ENCODE assay signal across 14 cellular contexts in genomic region chr5:178247481-178248456, GRCh38. TPM values are rescaled to one million over a fixed set of nuclear protein-coding genes. Genes with fewer than 3 reads are reported as not detected.
A peak's percentile ranks its signal among the peaks of the same experiment; 100 is the strongest.
DNase-seq lines count a peak whose midpoint lies in the region; ATAC-seq and TF ChIP-seq lines count a peak whose summit lies in the region.
"Had no signal": no experiment of that assay in that cellular context is flagged by ENCODE, and none has a peak within 500 bp of the region (broad histone marks: within the 10 kb centered on the region; RNA-seq: fewer than 3 reads in every experiment).

No MANE protein-coding gene starts in this region.

- H3K23ac ChIP-seq in neuronal stem cell (ENCODE audit: low read depth, low read length, poor library complexity), result peak overlapping the region; percentile 85

- DNase-seq in activated CD4-positive, alpha-beta T cell treated with anti-CD3 and anti-CD28 coated beads for 48 hours, result peak; percentile 31
- no peak for DNase-seq in activated CD4-positive, alpha-beta T cell treated with anti-CD3 and anti-CD28 coated beads, Interleukin-2, amount 50 U/mL, for 48 hours
- peak; percentile 78 for DNase-seq in activated CD8-positive, alpha-beta T cell treated with anti-CD3 and anti-CD28 coated beads for 36 hours
- DNase-seq in neuronal stem cell (ENCODE audit: low spot score), result no peak
- no peak for DNase-seq in hypothalamus (lab: John Stamatoyannopoulos, UW)
- DNase-seq in activated T-helper 1 cell treated with anti-CD3 and anti-CD28 coated beads, Interleukin-12 subunit alpha, Interleukin-12 subunit beta, Interleukin-2, Interleukin-4 antibody, amounts not matched to agents 30 ng/mL and 10 ng/mL and 1 ng/mL, durations not matched to agents 14 hours and 24 hours and 36 hours (ENCODE audit: low spot score), result no peak
- DNase-seq in DMS153 treated with DMSO at 0.1 percent for 48 hours (lab: John Stamatoyannopoulos, UW; ENCODE audit: unreplicated experiment), result no peak
- DNase-seq: activated T-cell treated with anti-CD3 and anti-CD28 coated beads, Interleukin-2, amount 50 U/mL, for 1 hour; amygdala; DMS153; NCI-H1436 treated with DMSO at 0.1 percent for 48 hours; stimulated activated CD4-positive, alpha-beta T cell treated with anti-CD3 and anti-CD28 coated beads, Interleukin-12 subunit alpha, Interleukin-12 subunit beta, amount 100 ng/mL, for 4 hours had no signal

- no peak overlapping the region for H3K4ac ChIP-seq in neuronal stem cell (ENCODE audit: low read length)

- H3K36me3 Mint-ChIP-seq in activated CD8-positive, alpha-beta T cell treated with anti-CD3 and anti-CD28 coated beads for 36 hours (ENCODE audit: low read depth), result no peaks in the 10 kb centered on the region
- H3K36me3 Mint-ChIP-seq in activated T-helper 1 cell treated with anti-CD3 and anti-CD28 coated beads, Interleukin-12 subunit alpha, Interleukin-12 subunit beta, Interleukin-2, Interleukin-4 antibody, amounts not matched to agents 30 ng/mL and 10 ng/mL and 1 ng/mL, durations not matched to agents 14 hours and 24 hours and 36 hours (ENCODE audit: low read depth), result no peaks in the 10 kb centered on the region

- H3K36me3 ChIP-seq in neuronal stem cell (replicated peaks in 1 of 2; ENCODE audit: control insufficient read depth in 2 of 2, insufficient read depth in 2 of 2, low read length in 2 of 2), result no peaks in the 10 kb centered on the region
- H3K36me3 ChIP-seq: vagina had no signal

- peak overlapping the region; percentile 79 for H2AK5ac ChIP-seq in neuronal stem cell (ENCODE audit: low read depth, low read length)

- peak overlapping the region; percentile 15 for H2BK15ac ChIP-seq in neuronal stem cell (ENCODE audit: low read length)

- CTCF ChIA-PET in activated CD8-positive, alpha-beta T cell treated with anti-CD3 and anti-CD28 coated beads for 36 hours (lab: Charles Lee), result interaction anchor here (0.6 to 7.0 kb wide), 7 partner anchors 9 to 63 kb away, joined by 3 to 40 read pairs (median 3); no protein-coding TSS in a partner anchor

- H3K27ac Mint-ChIP-seq in activated CD8-positive, alpha-beta T cell treated with anti-CD3 and anti-CD28 coated beads for 36 hours, result no peak overlapping the region
- no peak overlapping the region for H3K27ac Mint-ChIP-seq in activated T-helper 1 cell treated with anti-CD3 and anti-CD28 coated beads, Interleukin-12 subunit alpha, Interleukin-12 subunit beta, Interleukin-2, Interleukin-4 antibody, amounts not matched to agents 30 ng/mL and 10 ng/mL and 1 ng/mL, durations not matched to agents 14 hours and 24 hours and 36 hours

- H3K4me1 Mint-ChIP-seq in activated CD8-positive, alpha-beta T cell treated with anti-CD3 and anti-CD28 coated beads for 36 hours (ENCODE audit: low read depth), result peaks cover 29% of the 10 kb centered on the region
- peaks cover 6% of the 10 kb centered on the region for H3K4me1 Mint-ChIP-seq in activated T-helper 1 cell treated with anti-CD3 and anti-CD28 coated beads, Interleukin-12 subunit alpha, Interleukin-12 subunit beta, Interleukin-2, Interleukin-4 antibody, amounts not matched to agents 30 ng/mL and 10 ng/mL and 1 ng/mL, durations not matched to agents 14 hours and 24 hours and 36 hours (ENCODE audit: low read depth)

- no peaks in the 10 kb centered on the region for H3K9me3 Mint-ChIP-seq in activated CD8-positive, alpha-beta T cell treated with anti-CD3 and anti-CD28 coated beads for 36 hours
- H3K9me3 Mint-ChIP-seq in activated T-helper 1 cell treated with anti-CD3 and anti-CD28 coated beads, Interleukin-12 subunit alpha, Interleukin-12 subunit beta, Interleukin-2, Interleukin-4 antibody, amounts not matched to agents 30 ng/mL and 10 ng/mL and 1 ng/mL, durations not matched to agents 14 hours and 24 hours and 36 hours, result no peaks in the 10 kb centered on the region

- H3K18ac ChIP-seq in neuronal stem cell (ENCODE audit: low read length), result peak overlapping the region; percentile 44

- H3K79me1 ChIP-seq in neuronal stem cell (ENCODE audit: low read depth, low read length), result no peaks in the 10 kb centered on the region

- no peaks in the 10 kb centered on the region for H3K9me3 ChIP-seq in neuronal stem cell (replicated peaks in 1 of 2; ENCODE audit: control insufficient read depth in 2 of 2, insufficient read depth in 1 of 2, low read depth in 1 of 2, low read length in 2 of 2)
- H3K9me3 ChIP-seq: vagina had no signal

- TF ChIP-seq CTCF in GM12873 (IDR thresholded peaks at IDR 0.05; ENCODE audit: insufficient read depth, low read depth, low read length, missing control alignments), result peak; percentile 16
- TF ChIP-seq CTCF in activated CD8-positive, alpha-beta T cell treated with anti-CD3 and anti-CD28 coated beads for 36 hours (IDR thresholded peaks at IDR 0.05), result peak; percentile 15

- intact Hi-C loops in activated CD8-positive, alpha-beta T cell treated with anti-CD3 and anti-CD28 coated beads for 36 hours (cut with micrococcal nuclease), result no loop called here
- intact Hi-C loops in activated T-helper 1 cell treated with anti-CD3 and anti-CD28 coated beads, Interleukin-12 subunit alpha, Interleukin-12 subunit beta, Interleukin-2, Interleukin-4 antibody, amounts not matched to agents 30 ng/mL and 10 ng/mL and 1 ng/mL, durations not matched to agents 14 hours and 24 hours and 36 hours (cut with micrococcal nuclease), result no loop called here

- WGBS in neuronal stem cell (ENCODE audit: extremely low coverage in 2 of 2, insufficient read length in 2 of 2, insufficient replicate concordance in 1 of 2), 2 donors, result no CpG with 5 or more reads among the region's 24 CpGs

- H3K27ac ChIP-seq in neuronal stem cell (replicated peaks; ENCODE audit: low read length), result no peak overlapping the region
- H3K27ac ChIP-seq: vagina had no signal

- H3K4me1 ChIP-seq in neuronal stem cell (ENCODE audit: control insufficient read depth in 2 of 2, insufficient read depth in 1 of 2, low read depth in 1 of 2, low read length in 2 of 2), result peaks cover 0 to 2% of the 10 kb centered on the region in 2 donors
- H3K4me1 ChIP-seq: vagina had no signal

- H4K8ac ChIP-seq in neuronal stem cell (ENCODE audit: low read depth, low read length), result peak overlapping the region; percentile 17

- H2BK120ac ChIP-seq in neuronal stem cell (ENCODE audit: low read depth, low read length), result no peak overlapping the region

- peak; percentile 82 for ATAC-seq in activated CD8-positive, alpha-beta T cell treated with anti-CD3 and anti-CD28 coated beads for 36 hours

- H3K4me2 ChIP-seq in neuronal stem cell (ENCODE audit: insufficient read depth, low read length, poor library complexity, severe bottlenecking), result no peak overlapping the region

- no peak overlapping the region for H3K4me3 ChIP-seq in neuronal stem cell (ENCODE audit: low read length in 2 of 2)
- H3K4me3 ChIP-seq: vagina had no signal

- H2BK5ac ChIP-seq in neuronal stem cell (ENCODE audit: low read length), result peak overlapping the region; percentile 42

- no peaks in the 10 kb centered on the region for H3K27me3 Mint-ChIP-seq in activated CD8-positive, alpha-beta T cell treated with anti-CD3 and anti-CD28 coated beads for 36 hours
- H3K27me3 Mint-ChIP-seq in activated T-helper 1 cell treated with anti-CD3 and anti-CD28 coated beads, Interleukin-12 subunit alpha, Interleukin-12 subunit beta, Interleukin-2, Interleukin-4 antibody, amounts not matched to agents 30 ng/mL and 10 ng/mL and 1 ng/mL, durations not matched to agents 14 hours and 24 hours and 36 hours (ENCODE audit: insufficient read depth), result no peaks in the 10 kb centered on the region

- no peak overlapping the region for H2AFZ ChIP-seq in neuronal stem cell (ENCODE audit: low read length)

- H2BK12ac ChIP-seq in neuronal stem cell (ENCODE audit: low read length), result peak overlapping the region; percentile 4

- POLR2A ChIA-PET in activated CD8-positive, alpha-beta T cell treated with anti-CD3 and anti-CD28 coated beads for 36 hours (lab: Charles Lee), result interaction anchor here (1.1 to 1.3 kb wide), 3 partner anchors 9 to 34 kb away, joined by 3 to 4 read pairs (median 3); no protein-coding TSS in a partner anchor

- H3K4me3 Mint-ChIP-seq in activated CD8-positive, alpha-beta T cell treated with anti-CD3 and anti-CD28 coated beads for 36 hours, result no peak overlapping the region
- no peak overlapping the region for H3K4me3 Mint-ChIP-seq in activated T-helper 1 cell treated with anti-CD3 and anti-CD28 coated beads, Interleukin-12 subunit alpha, Interleukin-12 subunit beta, Interleukin-2, Interleukin-4 antibody, amounts not matched to agents 30 ng/mL and 10 ng/mL and 1 ng/mL, durations not matched to agents 14 hours and 24 hours and 36 hours

- no peaks in the 10 kb centered on the region for H3K27me3 ChIP-seq in neuronal stem cell (ENCODE audit: control insufficient read depth in 3 of 3, insufficient read depth in 3 of 3, low read depth in 1 of 3, low read length in 3 of 3)
- H3K27me3 ChIP-seq: vagina had no signal

- peak overlapping the region; percentile 82 for H3K14ac ChIP-seq in neuronal stem cell (ENCODE audit: low read length)

- peak overlapping the region; percentile 30 for H3K9ac ChIP-seq in neuronal stem cell (ENCODE audit: low read depth, low read length, poor library complexity)

- H4K91ac ChIP-seq in neuronal stem cell (ENCODE audit: low read depth, low read length, poor library complexity), result no peak overlapping the region

RNA-seq across cellular contexts. Expression of gene PHYKPL, which starts 15.2 kb away (rescaled TPM):
- 10 to 100 TPM; 60.4 to 62.1 TPM for total RNA-seq in activated CD8-positive, alpha-beta T cell treated with anti-CD3 and anti-CD28 coated beads for 36 hours
- polyA plus RNA-seq in neuronal stem cell (2013, experiment 1 of 2), result 13.6 TPM
- polyA plus RNA-seq in neuronal stem cell (2013, experiment 2 of 2), result 13.2 TPM
- total RNA-seq in activated T-helper 1 cell treated with anti-CD3 and anti-CD28 coated beads, Interleukin-12 subunit alpha, Interleukin-12 subunit beta, Interleukin-2, Interleukin-4 antibody, amounts not matched to agents 30 ng/mL and 10 ng/mL and 1 ng/mL, durations not matched to agents 14 hours and 24 hours and 36 hours, result 84.4 and 86.7 TPM in 2 replicates

RNA-seq across cellular contexts. Expression of gene HNRNPAB, which starts 43.4 kb away (rescaled TPM):
- 100 to 1,000 TPM; 392 to 399 TPM for total RNA-seq in activated CD8-positive, alpha-beta T cell treated with anti-CD3 and anti-CD28 coated beads for 36 hours
- polyA plus RNA-seq in neuronal stem cell (2013, experiment 1 of 2), result 252 TPM
- 248 TPM for polyA plus RNA-seq in neuronal stem cell (2013, experiment 2 of 2)
- 459 and 472 TPM in 2 replicates for total RNA-seq in activated T-helper 1 cell treated with anti-CD3 and anti-CD28 coated beads, Interleukin-12 subunit alpha, Interleukin-12 subunit beta, Interleukin-2, Interleukin-4 antibody, amounts not matched to agents 30 ng/mL and 10 ng/mL and 1 ng/mL, durations not matched to agents 14 hours and 24 hours and 36 hours

Comparison
In these comparisons a context has a peak if more than half of its experiments do, and no peak if none do; other contexts are left out.
1. DNase-seq: peak in activated CD4-positive, alpha-beta T cell treated with anti-CD3 and anti-CD28 coated beads for 48 hours (single experiment) and activated CD8-positive, alpha-beta T cell treated with anti-CD3 and anti-CD28 coated beads for 36 hours (single experiment); none in activated CD4-positive, alpha-beta T cell treated with anti-CD3 and anti-CD28 coated beads, Interleukin-2, amount 50 U/mL, for 48 hours (0 of 2), neuronal stem cell (single experiment), hypothalamus (0 of 51), activated T-helper 1 cell treated with anti-CD3 and anti-CD28 coated beads, Interleukin-12 subunit alpha, Interleukin-12 subunit beta, Interleukin-2, Interleukin-4 antibody, amounts not matched to agents 30 ng/mL and 10 ng/mL and 1 ng/mL, durations not matched to agents 14 hours and 24 hours and 36 hours (single experiment) and DMS153 treated with DMSO at 0.1 percent for 48 hours (single experiment).